Comparison of ENCODE assay signal across 18 cellular contexts in genomic region chr11:133443361-133443760, GRCh38.
A peak's percentile ranks its signal among the peaks of the same experiment; 100 is the strongest.
DNase-seq lines count a peak whose midpoint lies in the region; ATAC-seq and TF ChIP-seq lines count a peak whose summit lies in the region.
"Had no signal": no experiment of that assay in that cellular context is flagged by ENCODE, and none has a peak within 500 bp of the region (broad histone marks: within the 10 kb centered on the region; RNA-seq: fewer than 3 reads in every experiment).

No MANE protein-coding gene starts in this region.

- H3K9ac ChIP-seq in neuronal stem cell (ENCODE audit: low read depth, low read length, poor library complexity) = no peak overlapping the region

- no peak overlapping the region for H3K18ac ChIP-seq in neuronal stem cell (ENCODE audit: low read length)

- H3K23ac ChIP-seq in neuronal stem cell (ENCODE audit: low read depth, low read length, poor library complexity) = no peak overlapping the region

- H2BK5ac ChIP-seq in neuronal stem cell (ENCODE audit: low read length) = no peak overlapping the region

- H3K36me3 ChIP-seq in neuronal stem cell (replicated peaks in 1 of 2; ENCODE audit: control insufficient read depth in 2 of 2, insufficient read depth in 2 of 2, low read length in 2 of 2) = no peaks in the 10 kb centered on the region

- DNase-seq in DMS153 (lab: John Stamatoyannopoulos, UW) (peak; percentile 27), DMS153 treated with DMSO at 0.1 percent for 48 hours (lab: John Stamatoyannopoulos, UW; ENCODE audit: unreplicated experiment) (no peak), NCI-H1105 (lab: John Stamatoyannopoulos, UW) (peak; percentile 44), epithelial cell of esophagus (ENCODE audit: low read depth) (peak; percentile 55), neuronal stem cell (ENCODE audit: low spot score) (no peak), amygdala (lab: John Stamatoyannopoulos, UW) (no peak), RPMI8226 (no peak)
- DNase-seq: Caco-2, GF-D8, GOT3, NCI-H187, NCI-H446, NCI-H526 treated with DMSO at 0.1 percent for 48 hours, SIG-M5 had no signal

- H3K9me3 ChIP-seq in neuronal stem cell (replicated peaks in 1 of 2; ENCODE audit: control insufficient read depth in 2 of 2, insufficient read depth in 1 of 2, low read depth in 1 of 2, low read length in 2 of 2) = no peaks in the 10 kb centered on the region

- H3K4me3 ChIP-seq in epithelial cell of esophagus (ENCODE audit: low read length) = no peak overlapping the region
- no peak overlapping the region for H3K4me3 ChIP-seq in neuronal stem cell (ENCODE audit: low read length in 2 of 2)
- H3K4me3 ChIP-seq: K562 had no signal

- H3K14ac ChIP-seq in neuronal stem cell (ENCODE audit: low read length) = no peak overlapping the region

- H2BK15ac ChIP-seq in neuronal stem cell (ENCODE audit: low read length) = no peak overlapping the region

- H3K27ac ChIP-seq in neuronal stem cell (replicated peaks; ENCODE audit: low read length) = no peak overlapping the region
- H3K27ac ChIP-seq: 22Rv1 had no signal

- no peak for TF ChIP-seq CTCF in epithelial cell of esophagus (IDR thresholded peaks at IDR 0.05; ENCODE audit: insufficient read depth, low read depth, low read length, missing control alignments)

- no peak overlapping the region for H4K8ac ChIP-seq in neuronal stem cell (ENCODE audit: low read depth, low read length)

- no peak overlapping the region for H2BK12ac ChIP-seq in neuronal stem cell (ENCODE audit: low read length)

- WGBS in neuronal stem cell (ENCODE audit: extremely low coverage in 2 of 2, insufficient read length in 2 of 2, insufficient replicate concordance in 1 of 2), 2 donors = no CpG with 5 or more reads among the region's 3 CpGs

- no peak overlapping the region for H3K4me2 ChIP-seq in neuronal stem cell (ENCODE audit: insufficient read depth, low read length, poor library complexity, severe bottlenecking)

- H3K79me1 ChIP-seq in neuronal stem cell (ENCODE audit: low read depth, low read length) = no peaks in the 10 kb centered on the region

- no peak overlapping the region for H2AK5ac ChIP-seq in neuronal stem cell (ENCODE audit: low read depth, low read length)

- H2AFZ ChIP-seq in neuronal stem cell (ENCODE audit: low read length) = peak overlapping the region; percentile 8

- no peak overlapping the region for H3K4ac ChIP-seq in neuronal stem cell (ENCODE audit: low read length)

- no peak overlapping the region for H2BK120ac ChIP-seq in neuronal stem cell (ENCODE audit: low read depth, low read length)

- no peak for ATAC-seq in activated CD4-positive, CD25-positive, alpha-beta regulatory T cell treated with anti-CD3 and anti-CD28 coated beads, Interleukin-2, amount 50 U/mL, for 24 hours
- ATAC-seq: K562, SK-N-SH treated with all-trans-retinoic acid at 6 μM for 48 hours had no signal

- no peak overlapping the region for H4K91ac ChIP-seq in neuronal stem cell (ENCODE audit: low read depth, low read length, poor library complexity)

- H3K27me3 ChIP-seq in neuronal stem cell (ENCODE audit: control insufficient read depth in 3 of 3, insufficient read depth in 3 of 3, low read depth in 1 of 3, low read length in 3 of 3) = no peaks in the 10 kb centered on the region

- H3K4me1 ChIP-seq in neuronal stem cell (ENCODE audit: control insufficient read depth in 2 of 2, insufficient read depth in 1 of 2, low read depth in 1 of 2, low read length in 2 of 2) = no peaks in the 10 kb centered on the region
- H3K4me1 ChIP-seq: Caco-2 had no signal

Comparison
In these comparisons a context has a peak if more than half of its experiments do, and no peak if none do; other contexts are left out.
1. DNase-seq: peak in DMS153 (single experiment), NCI-H1105 (single experiment) and epithelial cell of esophagus (single experiment); none in DMS153 treated with DMSO at 0.1 percent for 48 hours (single experiment), neuronal stem cell (single experiment), amygdala (0 of 56) and RPMI8226 (single experiment).